1 cellular context compared by ENCODE assay signal in genomic region chr11:8032122-8032521, GRCh38.
TF ChIP-seq lines count a peak whose summit lies in the region.

No MANE protein-coding gene starts in this region.

TF ChIP-seq in GM23338, 12 proteins besides CTCF, POLR2A, EP300 and RAD21:
- TF ChIP-seq POLR2AphosphoS5 (IDR thresholded peaks at IDR 0.05; ENCODE audit: low read depth) (no peak), EZH2 (IDR thresholded peaks at IDR 0.05; ENCODE audit: low read depth, unreplicated experiment) (no peak), NANOG (IDR thresholded peaks at IDR 0.05; ENCODE audit: borderline replicate concordance) (no peak), REST (IDR thresholded peaks at IDR 0.05; ENCODE audit: unreplicated experiment) (no peak), ZNF331 (CRISPR knock-in tag; IDR thresholded peaks at IDR 0.05; ENCODE audit: low read depth) (no peak), EZH2phosphoT487 (IDR thresholded peaks at IDR 0.05; ENCODE audit: unreplicated experiment) (no peak), CREB1 (CRISPR knock-in tag; IDR thresholded peaks at IDR 0.05; ENCODE audit: low read depth) (no peak), STAT1 (IDR thresholded peaks at IDR 0.05; ENCODE audit: unreplicated experiment) (no peak), ETS1 (IDR thresholded peaks at IDR 0.05) (no peak), ZNF462 (CRISPR knock-in tag; IDR thresholded peaks at IDR 0.05) (no peak), JUNB (IDR thresholded peaks at IDR 0.05; ENCODE audit: unreplicated experiment) (no peak), ZNF114 (CRISPR knock-in tag; IDR thresholded peaks at IDR 0.05) (no peak)
